In genomic region chr9:71692337-71692736, GRCh38 we compare ENCODE assay signal across 14 cellular contexts.
DNase-seq lines count a peak whose midpoint lies in the region; ATAC-seq, FAIRE-seq and TF ChIP-seq lines count a peak whose summit lies in the region.
"Had no signal": no experiment of that assay in that cellular context is flagged by ENCODE, and none has a peak within 500 bp of the region (broad histone marks: within the 10 kb centered on the region; RNA-seq: fewer than 3 reads in every experiment).

No MANE protein-coding gene starts in this region.

- peaks cover 5% of the 10 kb centered on the region for H3K36me3 ChIP-seq in bronchial epithelial cell (ENCODE audit: control insufficient read depth, insufficient read depth, low read length)
- H3K36me3 ChIP-seq in right lobe of liver = peaks cover 0 to 44% (median 6%) of the 10 kb centered on the region in 4 donors
- peaks cover 84% of the 10 kb centered on the region for H3K36me3 ChIP-seq in endodermal cell (ENCODE audit: control insufficient read depth, insufficient read depth, low read length)
- peaks cover 11% of the 10 kb centered on the region for H3K36me3 ChIP-seq in colonic mucosa

- no peak for FAIRE-seq in bronchial epithelial cell (lab: Jason Lieb, UNC)
- FAIRE-seq in D721Med (lab: Jason Lieb, UNC) = no peak
- FAIRE-seq: islet of Langerhans had no signal

- no peaks in the 10 kb centered on the region for H3K27me3 ChIP-seq in bronchial epithelial cell (ENCODE audit: control insufficient read depth, insufficient read depth, low read length)
- H3K27me3 ChIP-seq in right lobe of liver = no peaks in the 10 kb centered on the region
- no peaks in the 10 kb centered on the region for H3K27me3 ChIP-seq in endodermal cell (ENCODE audit: control insufficient read depth, insufficient read depth, low read length, poor library complexity, severe bottlenecking)
- no peaks in the 10 kb centered on the region for H3K27me3 ChIP-seq in colonic mucosa
- H3K27me3 ChIP-seq: adrenal gland had no signal

- TF ChIP-seq POLR2A in right lobe of liver (IDR thresholded peaks at IDR 0.05) = no peak

- H3K4me3 Mint-ChIP-seq in natural killer cell = no peak overlapping the region
- no peak overlapping the region for H3K4me3 Mint-ChIP-seq in natural killer cell treated with Interleukin-12 subunit alpha and Interleukin-12 subunit beta and Interleukin-15 and Interleukin-18, amount 100 ng/mL, for 72 hours
- H3K4me3 Mint-ChIP-seq in endodermal cell = no peak overlapping the region
- H3K4me3 Mint-ChIP-seq: CD4-positive, alpha-beta T cell had no signal

- H3K4me3 ChIP-seq in bronchial epithelial cell (ENCODE audit: low read depth, low read length) (no peak overlapping the region), right lobe of liver (no peak overlapping the region), endodermal cell (ENCODE audit: low read length) (no peak overlapping the region), colonic mucosa (no peak overlapping the region)
- H3K4me3 ChIP-seq: adrenal gland had no signal

- no peaks in the 10 kb centered on the region for H3K9me3 ChIP-seq in right lobe of liver
- no peaks in the 10 kb centered on the region for H3K9me3 ChIP-seq in endodermal cell (ENCODE audit: control insufficient read depth, low read length)
- H3K9me3 ChIP-seq in colonic mucosa = no peaks in the 10 kb centered on the region
- H3K9me3 ChIP-seq: adrenal gland had no signal

- H3K4me1 Mint-ChIP-seq in natural killer cell (peaks cover 0 to 11% of the 10 kb centered on the region in 2 donors), endodermal cell (no peaks in the 10 kb centered on the region)
- peaks cover 3 to 5% of the 10 kb centered on the region in 2 donors for H3K4me1 Mint-ChIP-seq in natural killer cell treated with Interleukin-12 subunit alpha and Interleukin-12 subunit beta and Interleukin-15 and Interleukin-18, amount 100 ng/mL, for 72 hours (ENCODE audit: low read depth in 2 of 2)

- WGBS in right lobe of liver (ENCODE audit: insufficient coverage, low coverage, low lambda C conversion rate, missing lambda C conversion rate) = 0% methylated on average over 1 of the region's 1 CpG
- 87 to 89% methylated on average over 1 of the region's 1 CpG for WGBS in endodermal cell (ENCODE audit: insufficient coverage in 1 of 2, insufficient read length in 1 of 2), 2 experiments

- H3K27me3 Mint-ChIP-seq in natural killer cell (ENCODE audit: low read depth in 2 of 2) (no peaks in the 10 kb centered on the region), endodermal cell (ENCODE audit: insufficient read depth) (no peaks in the 10 kb centered on the region)
- H3K27me3 Mint-ChIP-seq in natural killer cell treated with Interleukin-12 subunit alpha and Interleukin-12 subunit beta and Interleukin-15 and Interleukin-18, amount 100 ng/mL, for 72 hours = no peaks in the 10 kb centered on the region
- H3K27me3 Mint-ChIP-seq: CD4-positive, alpha-beta T cell had no signal

- H3K27ac Mint-ChIP-seq in natural killer cell (peak overlapping the region; percentile 26 to 27), endodermal cell (no peak overlapping the region)
- no peak overlapping the region for H3K27ac Mint-ChIP-seq in natural killer cell treated with Interleukin-12 subunit alpha and Interleukin-12 subunit beta and Interleukin-15 and Interleukin-18, amount 100 ng/mL, for 72 hours
- H3K27ac Mint-ChIP-seq: CD4-positive, alpha-beta T cell had no signal

- DNase-seq in natural killer cell (no peak), bronchial epithelial cell (ENCODE audit: low read depth) (peak; percentile 74), right lobe of liver (peak in 1 of 3 donors; percentile 68), D721Med (ENCODE audit: insufficient read length, low spot score) (no peak), endodermal cell (no peak), colonic mucosa (no peak)
- DNase-seq in natural killer cell treated with Interleukin-12 subunit alpha and Interleukin-12 subunit beta and Interleukin-15 and Interleukin-18, amount 100 ng/mL, for 72 hours (ENCODE audit: low spot score) = no peak
- DNase-seq: activated CD4-positive, alpha-beta T cell treated with anti-CD3 and anti-CD28 coated beads, Interleukin-2, amount 50 U/mL, for 48 hours; CD4-positive, alpha-beta T cell; substantia nigra had no signal

- intact Hi-C loops in natural killer cell (cut with micrococcal nuclease) = no loop called here
- intact Hi-C loops in right lobe of liver (cut with DNase I) = no loop called here
- intact Hi-C loops in colonic mucosa (cut with DNase I) = no loop called here

- peaks cover 0 to 20% (median 5%) of the 10 kb centered on the region in 4 donors for H3K4me1 ChIP-seq in right lobe of liver
- H3K4me1 ChIP-seq in endodermal cell (ENCODE audit: control insufficient read depth, insufficient read depth, low read length) = no peaks in the 10 kb centered on the region
- H3K4me1 ChIP-seq in colonic mucosa = no peaks in the 10 kb centered on the region
- H3K4me1 ChIP-seq: adrenal gland had no signal

- H3K36me3 Mint-ChIP-seq in natural killer cell = peaks cover 26% of the 10 kb centered on the region
- peaks cover 17% of the 10 kb centered on the region for H3K36me3 Mint-ChIP-seq in natural killer cell treated with Interleukin-12 subunit alpha and Interleukin-12 subunit beta and Interleukin-15 and Interleukin-18, amount 100 ng/mL, for 72 hours
- peaks cover 62% of the 10 kb centered on the region for H3K36me3 Mint-ChIP-seq in endodermal cell (ENCODE audit: low read depth)

- H3K27ac ChIP-seq in right lobe of liver = peak overlapping the region; percentile 5 to 70 (median 41)
- H3K27ac ChIP-seq in endodermal cell (ENCODE audit: low read depth, low read length) = no peak overlapping the region
- no peak overlapping the region for H3K27ac ChIP-seq in colonic mucosa
- H3K27ac ChIP-seq: HL-60 had no signal

- H3K9me3 Mint-ChIP-seq in natural killer cell = no peaks in the 10 kb centered on the region
- H3K9me3 Mint-ChIP-seq in natural killer cell treated with Interleukin-12 subunit alpha and Interleukin-12 subunit beta and Interleukin-15 and Interleukin-18, amount 100 ng/mL, for 72 hours = no peaks in the 10 kb centered on the region
- H3K9me3 Mint-ChIP-seq in endodermal cell = no peaks in the 10 kb centered on the region
- H3K9me3 Mint-ChIP-seq: CD4-positive, alpha-beta T cell had no signal

- ATAC-seq in natural killer cell (no peak), right lobe of liver (peak; percentile 65 to 86 (median 83)), HG02884 (IDR thresholded peaks at IDR 0.05; ENCODE audit: unreplicated experiment) (no peak)
- no peak for ATAC-seq in natural killer cell treated with Interleukin-12 subunit alpha and Interleukin-12 subunit beta and Interleukin-15 and Interleukin-18, amount 100 ng/mL, for 72 hours

- TF ChIP-seq CTCF in natural killer cell (IDR thresholded peaks at IDR 0.05) (no peak), bronchial epithelial cell (IDR thresholded peaks at IDR 0.05; ENCODE audit: insufficient read depth, low read length, severe bottlenecking) (no peak), right lobe of liver (IDR thresholded peaks at IDR 0.05) (no peak), D721Med (IDR thresholded peaks at IDR 0.05; ENCODE audit: insufficient read depth, missing control alignments) (no peak), endodermal cell (conservative IDR thresholded peaks at IDR 0.05) (no peak), colonic mucosa (IDR thresholded peaks at IDR 0.05) (no peak)

- H3K9ac ChIP-seq in endodermal cell (ENCODE audit: extremely low read depth, low read length, poor library complexity, severe bottlenecking) (no peak overlapping the region), colonic mucosa (ENCODE audit: low read depth in 2 of 2, low read length in 2 of 2) (no peak overlapping the region)

Comparison
In these comparisons a context has a peak if more than half of its experiments do, and no peak if none do; other contexts are left out.
1. H3K27ac Mint-ChIP-seq: peak in natural killer cell (2 of 2); none in natural killer cell treated with Interleukin-12 subunit alpha and Interleukin-12 subunit beta and Interleukin-15 and Interleukin-18, amount 100 ng/mL, for 72 hours (0 of 2) and endodermal cell (single experiment).
2. ATAC-seq: peak in right lobe of liver (4 of 4); none in natural killer cell (0 of 3), natural killer cell treated with Interleukin-12 subunit alpha and Interleukin-12 subunit beta and Interleukin-15 and Interleukin-18, amount 100 ng/mL, for 72 hours (0 of 2) and HG02884 (single experiment).
3. H3K27ac ChIP-seq: peak in right lobe of liver (3 of 3); none in endodermal cell (single experiment) and colonic mucosa (single experiment).